Comparison of ENCODE assay signal across 1 cellular context in genomic region chr10:92689663-92690210, GRCh38.
A peak's percentile ranks its signal among the peaks of the same experiment; 100 is the strongest.
TF ChIP-seq lines count a peak whose summit lies in the region.

Gene HHEX, plus strand, starts transcription at chr10:92689955. Its CDS starts 32 bp downstream, at chr10:92689987.

TF ChIP-seq in HepG2, 621 proteins besides CTCF, POLR2A, EP300 and RAD21 (continued from another document and continues in another):
- TF ChIP-seq ZBTB8A (CRISPR knock-in tag; IDR thresholded peaks at IDR 0.05; ENCODE audit: borderline replicate concordance, low read depth) (no peak), ZNF343 (CRISPR knock-in tag; IDR thresholded peaks at IDR 0.05) (no peak), CCDC6 (CRISPR knock-in tag; IDR thresholded peaks at IDR 0.05) (peak; percentile 66), GPN1 (CRISPR knock-in tag; IDR thresholded peaks at IDR 0.05; ENCODE audit: borderline replicate concordance) (no peak), EED (CRISPR knock-in tag; IDR thresholded peaks at IDR 0.05) (no peak), ZNF24 (IDR thresholded peaks at IDR 0.05) (no peak), DMTF1 (CRISPR knock-in tag; IDR thresholded peaks at IDR 0.05) (0 out of 2 replicates have a peak, but pooled peaks have one; percentile 8), ZNF205 (CRISPR knock-in tag; IDR thresholded peaks at IDR 0.05) (no peak), CERS6 (CRISPR knock-in tag; IDR thresholded peaks at IDR 0.05) (no peak), DRAP1 (CRISPR knock-in tag; IDR thresholded peaks at IDR 0.05) (peak; percentile 82), SP5 (CRISPR knock-in tag; IDR thresholded peaks at IDR 0.05; ENCODE audit: borderline replicate concordance, low read depth) (no peak), ATAD3A (CRISPR knock-in tag; IDR thresholded peaks at IDR 0.05) (no peak), ZNF225 (CRISPR knock-in tag; IDR thresholded peaks at IDR 0.05) (no peak), SIX4 (CRISPR knock-in tag; IDR thresholded peaks at IDR 0.05) (no peak; the same call in 1 of the 2 replicates), ZNF747 (CRISPR knock-in tag; IDR thresholded peaks at IDR 0.05; ENCODE audit: borderline replicate concordance) (no peak; the same call in 1 of the 2 replicates), MAZ (IDR thresholded peaks at IDR 0.05; ENCODE audit: borderline replicate concordance, low read depth, low read length) (peak; percentile 48; the same call in 1 of the 2 replicates), MAZ (CRISPR knock-in tag; IDR thresholded peaks at IDR 0.05; ENCODE audit: low read depth) (no peak), NFKB2 (CRISPR knock-in tag; IDR thresholded peaks at IDR 0.05; ENCODE audit: borderline replicate concordance) (no peak), RXRB (CRISPR knock-in tag; IDR thresholded peaks at IDR 0.05; ENCODE audit: borderline replicate concordance) (0 out of 2 replicates have a peak, but pooled peaks have one; percentile 16), SAFB2 (CRISPR knock-in tag; IDR thresholded peaks at IDR 0.05; ENCODE audit: borderline replicate concordance, low read depth) (no peak), ZNF879 (CRISPR knock-in tag; IDR thresholded peaks at IDR 0.05) (no peak), YY1 (IDR thresholded peaks at IDR 0.05; ENCODE audit: insufficient read depth, insufficient replicate concordance, low read depth, low read length) (peak; percentile 73), ZNF564 (CRISPR knock-in tag; IDR thresholded peaks at IDR 0.05) (0 out of 2 replicates have a peak, but pooled peaks have one; percentile 20), ZNF720 (CRISPR knock-in tag; IDR thresholded peaks at IDR 0.05) (no peak), ZNF574 (CRISPR knock-in tag; IDR thresholded peaks at IDR 0.05) (peak; percentile 27), RFXAP (CRISPR knock-in tag; IDR thresholded peaks at IDR 0.05; ENCODE audit: borderline replicate concordance) (0 out of 2 replicates have a peak, but pooled peaks have one; percentile 11), FOXJ3 (CRISPR knock-in tag; IDR thresholded peaks at IDR 0.05; ENCODE audit: borderline replicate concordance) (no peak), ZNF615 (CRISPR knock-in tag; IDR thresholded peaks at IDR 0.05; ENCODE audit: borderline replicate concordance) (no peak), ZBTB26 (CRISPR knock-in tag; IDR thresholded peaks at IDR 0.05; ENCODE audit: borderline replicate concordance) (no peak), ZNF292 (CRISPR knock-in tag; IDR thresholded peaks at IDR 0.05; ENCODE audit: borderline replicate concordance, low read depth) (no peak), NFAT5 (CRISPR knock-in tag; IDR thresholded peaks at IDR 0.05) (0 out of 2 replicates have a peak, but pooled peaks have one; percentile 18), SYNCRIP (IDR thresholded peaks at IDR 0.05; ENCODE audit: insufficient read depth, low read depth, low read length) (no peak), ZNF30 (CRISPR knock-in tag; IDR thresholded peaks at IDR 0.05) (no peak), KAT7 (CRISPR knock-in tag; IDR thresholded peaks at IDR 0.05; ENCODE audit: borderline replicate concordance) (peak; percentile 58; the same call in 1 of the 2 replicates), CBX1 (IDR thresholded peaks at IDR 0.05; ENCODE audit: low read depth) (peak; percentile 42), POLR2AphosphoS2 (IDR thresholded peaks at IDR 0.05; ENCODE audit: low read depth, low read length) (no peak), ZNF101 (CRISPR knock-in tag; IDR thresholded peaks at IDR 0.05; ENCODE audit: borderline replicate concordance, low read depth) (no peak), MYC (CRISPR knock-in tag; IDR thresholded peaks at IDR 0.05; ENCODE audit: borderline replicate concordance) (peak; percentile 4; the same call in 1 of the 2 replicates), ZNF609 (CRISPR knock-in tag; IDR thresholded peaks at IDR 0.05; ENCODE audit: borderline replicate concordance) (0 out of 2 replicates have a peak, but pooled peaks have one; percentile 5), ZKSCAN5 (CRISPR knock-in tag; IDR thresholded peaks at IDR 0.05) (no peak), PAWR (CRISPR knock-in tag; IDR thresholded peaks at IDR 0.05; ENCODE audit: borderline replicate concordance) (no peak), ZNF558 (CRISPR knock-in tag; IDR thresholded peaks at IDR 0.05; ENCODE audit: borderline replicate concordance) (peak; percentile 67; the same call in 1 of the 2 replicates), ZBTB37 (CRISPR knock-in tag; IDR thresholded peaks at IDR 0.05) (no peak), ZNF567 (CRISPR knock-in tag; IDR thresholded peaks at IDR 0.05; ENCODE audit: borderline replicate concordance) (no peak), GATAD2A (CRISPR knock-in tag; IDR thresholded peaks at IDR 0.05) (no peak), NFYB (CRISPR knock-in tag; IDR thresholded peaks at IDR 0.05) (peak; percentile 44)
